In the genomic region with DNA sequence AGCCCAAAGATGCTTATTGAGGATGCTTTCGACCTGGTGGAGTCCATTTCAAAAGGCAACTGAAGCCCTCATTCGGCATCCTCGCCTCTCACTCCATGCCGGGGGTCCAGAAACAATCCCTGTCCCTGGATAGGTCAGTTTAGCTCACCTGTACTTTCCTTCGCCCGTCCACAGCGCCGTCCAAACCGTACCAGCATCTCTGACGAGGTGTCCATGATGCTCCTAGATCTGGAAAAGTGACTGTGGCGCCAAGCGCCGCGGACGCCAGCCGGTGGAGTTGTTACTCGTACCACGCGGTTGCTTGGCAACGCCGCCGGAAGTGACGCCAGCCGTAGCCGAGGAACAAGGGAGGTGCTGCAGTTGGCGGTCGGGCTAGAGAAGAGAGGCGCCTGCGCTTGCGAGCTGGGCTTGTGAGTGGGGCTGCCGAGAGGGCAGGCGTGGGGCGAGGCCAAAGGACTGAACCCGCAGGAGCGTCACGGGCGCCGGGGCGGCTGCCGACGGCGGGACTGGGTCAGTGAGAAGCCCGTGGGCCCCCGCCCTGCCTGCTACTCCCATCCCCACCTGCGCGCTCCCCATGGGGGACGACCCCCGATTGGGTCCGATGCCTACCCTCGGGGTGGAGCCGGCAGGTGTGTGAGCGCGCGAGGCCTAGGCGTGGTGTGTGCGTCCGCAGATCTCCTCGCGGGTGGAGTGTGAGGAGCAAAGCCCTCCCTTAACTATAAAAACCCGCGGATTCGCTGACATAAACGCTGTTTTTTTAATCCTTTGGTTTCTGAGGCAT, we compare ENCODE assay signal across 1 cellular context.
TF ChIP-seq lines count a peak whose summit lies in the region.

A gene with protein sequence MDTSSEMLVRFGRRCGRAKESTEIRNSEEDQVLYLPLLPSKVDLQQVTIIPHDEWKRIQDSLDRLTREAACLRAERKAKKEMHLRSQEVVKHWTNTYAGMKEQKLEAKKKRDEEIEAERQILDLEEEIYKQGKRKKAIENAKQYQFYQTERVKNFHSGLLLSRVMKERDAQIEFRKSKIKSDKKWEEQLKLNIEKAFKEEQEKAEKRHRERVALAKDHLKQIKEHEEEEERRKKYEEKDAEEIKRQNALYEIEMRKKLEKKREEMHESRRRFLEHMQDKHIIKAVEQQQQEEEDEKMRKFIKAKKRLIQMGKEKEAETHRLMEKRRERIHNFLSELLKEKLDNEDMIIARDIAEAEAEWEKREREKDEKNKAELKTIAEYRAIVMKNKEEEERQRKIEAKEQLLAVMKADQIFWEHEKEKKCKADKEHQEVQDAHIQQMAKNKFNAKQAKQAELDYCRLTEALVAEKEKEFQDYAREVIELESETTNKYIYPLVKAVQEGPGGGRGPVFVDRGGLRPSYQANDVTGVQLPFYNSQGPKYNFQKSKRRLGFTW (minus strand): TSS at position 293 of the 781 bp plus-strand sequence. CDS start 78 bp downstream, at position 215.
A gene with protein sequence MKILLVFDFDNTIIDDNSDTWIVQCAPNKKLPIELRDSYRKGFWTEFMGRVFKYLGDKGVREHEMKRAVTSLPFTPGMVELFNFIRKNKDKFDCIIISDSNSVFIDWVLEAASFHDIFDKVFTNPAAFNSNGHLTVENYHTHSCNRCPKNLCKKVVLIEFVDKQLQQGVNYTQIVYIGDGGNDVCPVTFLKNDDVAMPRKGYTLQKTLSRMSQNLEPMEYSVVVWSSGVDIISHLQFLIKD (plus strand): TSS at position 357 of the 781 bp plus-strand sequence. CDS start 6,503 bp downstream, outside the sequence.

TF ChIP-seq in K562, 482 proteins besides CTCF, POLR2A, EP300 and RAD21 (continued from another document and continues in another):
- TF ChIP-seq, protein P1, sequence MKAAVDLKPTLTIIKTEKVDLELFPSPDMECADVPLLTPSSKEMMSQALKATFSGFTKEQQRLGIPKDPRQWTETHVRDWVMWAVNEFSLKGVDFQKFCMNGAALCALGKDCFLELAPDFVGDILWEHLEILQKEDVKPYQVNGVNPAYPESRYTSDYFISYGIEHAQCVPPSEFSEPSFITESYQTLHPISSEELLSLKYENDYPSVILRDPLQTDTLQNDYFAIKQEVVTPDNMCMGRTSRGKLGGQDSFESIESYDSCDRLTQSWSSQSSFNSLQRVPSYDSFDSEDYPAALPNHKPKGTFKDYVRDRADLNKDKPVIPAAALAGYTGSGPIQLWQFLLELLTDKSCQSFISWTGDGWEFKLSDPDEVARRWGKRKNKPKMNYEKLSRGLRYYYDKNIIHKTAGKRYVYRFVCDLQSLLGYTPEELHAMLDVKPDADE (conservative IDR thresholded peaks at IDR 0.05; ENCODE audit: control insufficient read depth, low read depth, low read length), result peak; percentile 50
- TF ChIP-seq MAZ (CRISPR knock-in tag; conservative IDR thresholded peaks at IDR 0.05 in 1 of 2, IDR thresholded peaks at IDR 0.05 in 1 of 2), result peak; percentile 74 to 91
- peak; percentile 92 for TF ChIP-seq RBBP5 (IDR thresholded peaks at IDR 0.05; ENCODE audit: borderline replicate concordance, insufficient read depth, low read length, poor library complexity, severe bottlenecking)
- TF ChIP-seq, protein P2, sequence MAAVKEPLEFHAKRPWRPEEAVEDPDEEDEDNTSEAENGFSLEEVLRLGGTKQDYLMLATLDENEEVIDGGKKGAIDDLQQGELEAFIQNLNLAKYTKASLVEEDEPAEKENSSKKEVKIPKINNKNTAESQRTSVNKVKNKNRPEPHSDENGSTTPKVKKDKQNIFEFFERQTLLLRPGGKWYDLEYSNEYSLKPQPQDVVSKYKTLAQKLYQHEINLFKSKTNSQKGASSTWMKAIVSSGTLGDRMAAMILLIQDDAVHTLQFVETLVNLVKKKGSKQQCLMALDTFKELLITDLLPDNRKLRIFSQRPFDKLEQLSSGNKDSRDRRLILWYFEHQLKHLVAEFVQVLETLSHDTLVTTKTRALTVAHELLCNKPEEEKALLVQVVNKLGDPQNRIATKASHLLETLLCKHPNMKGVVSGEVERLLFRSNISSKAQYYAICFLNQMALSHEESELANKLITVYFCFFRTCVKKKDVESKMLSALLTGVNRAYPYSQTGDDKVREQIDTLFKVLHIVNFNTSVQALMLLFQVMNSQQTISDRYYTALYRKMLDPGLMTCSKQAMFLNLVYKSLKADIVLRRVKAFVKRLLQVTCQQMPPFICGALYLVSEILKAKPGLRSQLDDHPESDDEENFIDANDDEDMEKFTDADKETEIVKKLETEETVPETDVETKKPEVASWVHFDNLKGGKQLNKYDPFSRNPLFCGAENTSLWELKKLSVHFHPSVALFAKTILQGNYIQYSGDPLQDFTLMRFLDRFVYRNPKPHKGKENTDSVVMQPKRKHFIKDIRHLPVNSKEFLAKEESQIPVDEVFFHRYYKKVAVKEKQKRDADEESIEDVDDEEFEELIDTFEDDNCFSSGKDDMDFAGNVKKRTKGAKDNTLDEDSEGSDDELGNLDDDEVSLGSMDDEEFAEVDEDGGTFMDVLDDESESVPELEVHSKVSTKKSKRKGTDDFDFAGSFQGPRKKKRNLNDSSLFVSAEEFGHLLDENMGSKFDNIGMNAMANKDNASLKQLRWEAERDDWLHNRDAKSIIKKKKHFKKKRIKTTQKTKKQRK (IDR thresholded peaks at IDR 0.05; ENCODE audit: borderline replicate concordance, low read depth, low read length), result no peak
- TF ChIP-seq GATAD2A (IDR thresholded peaks at IDR 0.05), result peak; percentile 96
- TF ChIP-seq TFAM (CRISPR knock-in tag; conservative IDR thresholded peaks at IDR 0.05), result no peak
- TF ChIP-seq ZKSCAN3 (CRISPR knock-in tag; IDR thresholded peaks at IDR 0.05), result no peak
- TF ChIP-seq ZNF311 (CRISPR knock-in tag; IDR thresholded peaks at IDR 0.05), result no peak; the same call in 1 of the 2 replicates
- TF ChIP-seq PHF20 (IDR thresholded peaks at IDR 0.05; ENCODE audit: partially characterized antibody), result peak; percentile 63
- TF ChIP-seq RBM17 (IDR thresholded peaks at IDR 0.05; ENCODE audit: borderline replicate concordance, low read depth, low read length), result no peak
- peak; percentile 96 for TF ChIP-seq GABPA (tag; conservative IDR thresholded peaks at IDR 0.05; ENCODE audit: low read depth)
- no peak for TF ChIP-seq SMAD2 (IDR thresholded peaks at IDR 0.05; ENCODE audit: low read depth, low read length)
- TF ChIP-seq NONO (IDR thresholded peaks at IDR 0.05; ENCODE audit: low read depth in 2 of 2, low read length in 1 of 2), result peak in 1 of 2 experiments; percentile 87; a peak in 2 of 4 replicates
- no peak for TF ChIP-seq TCF7 (IDR thresholded peaks at IDR 0.05; ENCODE audit: borderline replicate concordance)
- peak; percentile 56; the same call in 1 of the 2 replicates for TF ChIP-seq ZNF431 (CRISPR knock-in tag; IDR thresholded peaks at IDR 0.05)
- TF ChIP-seq CHD2 (IDR thresholded peaks at IDR 0.05; ENCODE audit: low read depth, low read length), result 0 out of 2 replicates have a peak, but pooled peaks have one; percentile 59
- TF ChIP-seq, protein P3, sequence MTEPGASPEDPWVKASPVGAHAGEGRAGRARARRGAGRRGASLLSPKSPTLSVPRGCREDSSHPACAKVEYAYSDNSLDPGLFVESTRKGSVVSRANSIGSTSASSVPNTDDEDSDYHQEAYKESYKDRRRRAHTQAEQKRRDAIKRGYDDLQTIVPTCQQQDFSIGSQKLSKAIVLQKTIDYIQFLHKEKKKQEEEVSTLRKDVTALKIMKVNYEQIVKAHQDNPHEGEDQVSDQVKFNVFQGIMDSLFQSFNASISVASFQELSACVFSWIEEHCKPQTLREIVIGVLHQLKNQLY (CRISPR knock-in tag; conservative IDR thresholded peaks at IDR 0.05), result no peak
- TF ChIP-seq CREM (IDR thresholded peaks at IDR 0.05; ENCODE audit: low read depth), result peak; percentile 98
- TF ChIP-seq CBX1 (IDR thresholded peaks at IDR 0.05; ENCODE audit: low read depth), result peak; percentile 64; the same call in 1 of the 2 replicates
- peak; percentile 41; the same call in 1 of the 2 replicates for TF ChIP-seq NBN (IDR thresholded peaks at IDR 0.05; ENCODE audit: low read depth)
- TF ChIP-seq, protein P4, sequence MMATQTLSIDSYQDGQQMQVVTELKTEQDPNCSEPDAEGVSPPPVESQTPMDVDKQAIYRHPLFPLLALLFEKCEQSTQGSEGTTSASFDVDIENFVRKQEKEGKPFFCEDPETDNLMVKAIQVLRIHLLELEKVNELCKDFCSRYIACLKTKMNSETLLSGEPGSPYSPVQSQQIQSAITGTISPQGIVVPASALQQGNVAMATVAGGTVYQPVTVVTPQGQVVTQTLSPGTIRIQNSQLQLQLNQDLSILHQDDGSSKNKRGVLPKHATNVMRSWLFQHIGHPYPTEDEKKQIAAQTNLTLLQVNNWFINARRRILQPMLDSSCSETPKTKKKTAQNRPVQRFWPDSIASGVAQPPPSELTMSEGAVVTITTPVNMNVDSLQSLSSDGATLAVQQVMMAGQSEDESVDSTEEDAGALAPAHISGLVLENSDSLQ (IDR thresholded peaks at IDR 0.05), result peak; percentile 21; the same call in 1 of the 2 replicates
- TF ChIP-seq, protein P5, sequence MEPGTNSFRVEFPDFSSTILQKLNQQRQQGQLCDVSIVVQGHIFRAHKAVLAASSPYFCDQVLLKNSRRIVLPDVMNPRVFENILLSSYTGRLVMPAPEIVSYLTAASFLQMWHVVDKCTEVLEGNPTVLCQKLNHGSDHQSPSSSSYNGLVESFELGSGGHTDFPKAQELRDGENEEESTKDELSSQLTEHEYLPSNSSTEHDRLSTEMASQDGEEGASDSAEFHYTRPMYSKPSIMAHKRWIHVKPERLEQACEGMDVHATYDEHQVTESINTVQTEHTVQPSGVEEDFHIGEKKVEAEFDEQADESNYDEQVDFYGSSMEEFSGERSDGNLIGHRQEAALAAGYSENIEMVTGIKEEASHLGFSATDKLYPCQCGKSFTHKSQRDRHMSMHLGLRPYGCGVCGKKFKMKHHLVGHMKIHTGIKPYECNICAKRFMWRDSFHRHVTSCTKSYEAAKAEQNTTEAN (CRISPR knock-in tag; IDR thresholded peaks at IDR 0.05), result no peak
- peak; percentile 84 to 92; a peak in 2 of 4 replicates for TF ChIP-seq SIN3A (IDR thresholded peaks at IDR 0.05; ENCODE audit: borderline replicate concordance in 2 of 2, control insufficient read depth in 1 of 2, low read depth in 2 of 2, low read length in 2 of 2)
- TF ChIP-seq KDM1A (IDR thresholded peaks at IDR 0.05), result no peak
- peak; percentile 89; the same call in 1 of the 2 replicates for TF ChIP-seq TGIF2 (CRISPR knock-in tag; IDR thresholded peaks at IDR 0.05)
- TF ChIP-seq RBM34 (IDR thresholded peaks at IDR 0.05; ENCODE audit: borderline replicate concordance, insufficient read depth, low read length), result no peak
- no peak for TF ChIP-seq ZNF785 (CRISPR knock-in tag; IDR thresholded peaks at IDR 0.05)
- peak; percentile 17; the same call in 1 of the 2 replicates for TF ChIP-seq NR2F6 (CRISPR knock-in tag; IDR thresholded peaks at IDR 0.05)
- TF ChIP-seq RBFOX2 (IDR thresholded peaks at IDR 0.05; ENCODE audit: low read depth, low read length), result peak; percentile 99
- TF ChIP-seq POLR3A (IDR thresholded peaks at IDR 0.05; ENCODE audit: borderline replicate concordance, extremely low read depth, insufficient read depth, insufficient read length), result no peak
- peak; percentile 19; the same call in 1 of the 2 replicates for TF ChIP-seq DPF2 (IDR thresholded peaks at IDR 0.05)
- TF ChIP-seq, protein P6, sequence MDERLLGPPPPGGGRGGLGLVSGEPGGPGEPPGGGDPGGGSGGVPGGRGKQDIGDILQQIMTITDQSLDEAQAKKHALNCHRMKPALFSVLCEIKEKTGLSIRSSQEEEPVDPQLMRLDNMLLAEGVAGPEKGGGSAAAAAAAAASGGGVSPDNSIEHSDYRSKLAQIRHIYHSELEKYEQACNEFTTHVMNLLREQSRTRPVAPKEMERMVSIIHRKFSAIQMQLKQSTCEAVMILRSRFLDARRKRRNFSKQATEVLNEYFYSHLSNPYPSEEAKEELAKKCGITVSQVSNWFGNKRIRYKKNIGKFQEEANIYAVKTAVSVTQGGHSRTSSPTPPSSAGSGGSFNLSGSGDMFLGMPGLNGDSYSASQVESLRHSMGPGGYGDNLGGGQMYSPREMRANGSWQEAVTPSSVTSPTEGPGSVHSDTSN (CRISPR knock-in tag; IDR thresholded peaks at IDR 0.05; ENCODE audit: low read depth), result no peak
- TF ChIP-seq, protein P6 (tag; conservative IDR thresholded peaks at IDR 0.05; ENCODE audit: low read depth), result no peak
- peak; percentile 34; the same call in 1 of the 2 replicates for TF ChIP-seq ARID1B (IDR thresholded peaks at IDR 0.05)
- peak; percentile 94 for TF ChIP-seq SUPT5H (IDR thresholded peaks at IDR 0.05)
- TF ChIP-seq, protein P7, sequence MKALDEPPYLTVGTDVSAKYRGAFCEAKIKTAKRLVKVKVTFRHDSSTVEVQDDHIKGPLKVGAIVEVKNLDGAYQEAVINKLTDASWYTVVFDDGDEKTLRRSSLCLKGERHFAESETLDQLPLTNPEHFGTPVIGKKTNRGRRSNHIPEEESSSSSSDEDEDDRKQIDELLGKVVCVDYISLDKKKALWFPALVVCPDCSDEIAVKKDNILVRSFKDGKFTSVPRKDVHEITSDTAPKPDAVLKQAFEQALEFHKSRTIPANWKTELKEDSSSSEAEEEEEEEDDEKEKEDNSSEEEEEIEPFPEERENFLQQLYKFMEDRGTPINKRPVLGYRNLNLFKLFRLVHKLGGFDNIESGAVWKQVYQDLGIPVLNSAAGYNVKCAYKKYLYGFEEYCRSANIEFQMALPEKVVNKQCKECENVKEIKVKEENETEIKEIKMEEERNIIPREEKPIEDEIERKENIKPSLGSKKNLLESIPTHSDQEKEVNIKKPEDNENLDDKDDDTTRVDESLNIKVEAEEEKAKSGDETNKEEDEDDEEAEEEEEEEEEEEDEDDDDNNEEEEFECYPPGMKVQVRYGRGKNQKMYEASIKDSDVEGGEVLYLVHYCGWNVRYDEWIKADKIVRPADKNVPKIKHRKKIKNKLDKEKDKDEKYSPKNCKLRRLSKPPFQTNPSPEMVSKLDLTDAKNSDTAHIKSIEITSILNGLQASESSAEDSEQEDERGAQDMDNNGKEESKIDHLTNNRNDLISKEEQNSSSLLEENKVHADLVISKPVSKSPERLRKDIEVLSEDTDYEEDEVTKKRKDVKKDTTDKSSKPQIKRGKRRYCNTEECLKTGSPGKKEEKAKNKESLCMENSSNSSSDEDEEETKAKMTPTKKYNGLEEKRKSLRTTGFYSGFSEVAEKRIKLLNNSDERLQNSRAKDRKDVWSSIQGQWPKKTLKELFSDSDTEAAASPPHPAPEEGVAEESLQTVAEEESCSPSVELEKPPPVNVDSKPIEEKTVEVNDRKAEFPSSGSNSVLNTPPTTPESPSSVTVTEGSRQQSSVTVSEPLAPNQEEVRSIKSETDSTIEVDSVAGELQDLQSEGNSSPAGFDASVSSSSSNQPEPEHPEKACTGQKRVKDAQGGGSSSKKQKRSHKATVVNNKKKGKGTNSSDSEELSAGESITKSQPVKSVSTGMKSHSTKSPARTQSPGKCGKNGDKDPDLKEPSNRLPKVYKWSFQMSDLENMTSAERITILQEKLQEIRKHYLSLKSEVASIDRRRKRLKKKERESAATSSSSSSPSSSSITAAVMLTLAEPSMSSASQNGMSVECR (CRISPR knock-in tag; IDR thresholded peaks at IDR 0.05), result peak; percentile 98
- peak; percentile 57; the same call in 1 of the 2 replicates for TF ChIP-seq PML (IDR thresholded peaks at IDR 0.05; ENCODE audit: low read length)
